1 cellular context compared by ENCODE assay signal in genomic region chr19:4715529-4716221, GRCh38.
TF ChIP-seq lines count a peak whose summit lies in the region.

No MANE protein-coding gene starts in this region.

TF ChIP-seq in A549, 52 proteins besides CTCF, POLR2A, EP300 and RAD21:
- TF ChIP-seq HOXB13 (CRISPR knock-in tag; IDR thresholded peaks at IDR 0.05; ENCODE audit: low read depth), result no peak
- TF ChIP-seq FOSL2 (IDR thresholded peaks at IDR 0.05), result no peak
- TF ChIP-seq FOSL2 (CRISPR knock-in tag; IDR thresholded peaks at IDR 0.05), result no peak
- TF ChIP-seq HOXB5 (CRISPR knock-in tag; IDR thresholded peaks at IDR 0.05), result no peak
- TF ChIP-seq CHD2 (IDR thresholded peaks at IDR 0.05; ENCODE audit: low read length, partially characterized antibody), result no peak
- no peak for TF ChIP-seq HMGXB4 (CRISPR knock-in tag; IDR thresholded peaks at IDR 0.05; ENCODE audit: borderline replicate concordance)
- TF ChIP-seq EHMT2 (IDR thresholded peaks at IDR 0.05; ENCODE audit: low read depth), result no peak
- TF ChIP-seq, protein P1, sequence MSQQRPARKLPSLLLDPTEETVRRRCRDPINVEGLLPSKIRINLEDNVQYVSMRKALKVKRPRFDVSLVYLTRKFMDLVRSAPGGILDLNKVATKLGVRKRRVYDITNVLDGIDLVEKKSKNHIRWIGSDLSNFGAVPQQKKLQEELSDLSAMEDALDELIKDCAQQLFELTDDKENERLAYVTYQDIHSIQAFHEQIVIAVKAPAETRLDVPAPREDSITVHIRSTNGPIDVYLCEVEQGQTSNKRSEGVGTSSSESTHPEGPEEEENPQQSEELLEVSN (IDR thresholded peaks at IDR 0.05; ENCODE audit: borderline replicate concordance, low read depth), result no peak
- TF ChIP-seq GATA3 (IDR thresholded peaks at IDR 0.05; ENCODE audit: borderline replicate concordance), result no peak
- TF ChIP-seq POLR2AphosphoS2 (conservative IDR thresholded peaks at IDR 0.05; ENCODE audit: low read length), result no peak
- no peak for TF ChIP-seq ZNF302 (CRISPR knock-in tag; IDR thresholded peaks at IDR 0.05)
- no peak for TF ChIP-seq NFE2L2 (conservative IDR thresholded peaks at IDR 0.05; ENCODE audit: low read length)
- no peak for TF ChIP-seq ESRRA (IDR thresholded peaks at IDR 0.05; ENCODE audit: borderline replicate concordance, low read length)
- TF ChIP-seq EHF (CRISPR knock-in tag; IDR thresholded peaks at IDR 0.05), result no peak
